In the genomic region with DNA sequence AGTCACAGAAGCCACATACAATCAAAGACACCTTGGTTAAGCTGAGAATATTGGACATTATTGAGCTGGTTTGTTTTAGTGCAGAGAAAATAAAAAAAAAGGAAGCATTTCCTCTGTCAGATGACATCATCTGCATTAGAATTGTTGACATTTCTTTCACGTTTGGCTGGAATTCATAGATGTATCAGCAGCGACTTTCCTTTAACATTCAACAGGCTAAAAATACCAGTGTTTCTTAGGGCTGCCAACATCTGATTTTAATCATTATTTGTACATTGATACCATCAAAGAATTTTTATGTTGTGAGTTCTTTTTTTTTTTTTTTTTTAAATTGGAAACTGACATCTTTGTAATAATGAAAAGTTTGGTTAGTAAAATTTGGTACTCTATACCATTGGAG, we compare ENCODE assay signal across 18 cellular contexts. TPM values are rescaled to one million over a fixed set of nuclear protein-coding genes. Genes with fewer than 3 reads are reported as not detected.
DNase-seq lines count a peak whose midpoint lies in the region; ATAC-seq and TF ChIP-seq lines count a peak whose summit lies in the region.
"Had no signal": no experiment of that assay in that cellular context is flagged by ENCODE, and none has a peak within 500 bp of the region (broad histone marks: within the 10 kb centered on the region; RNA-seq: fewer than 3 reads in every experiment).

No MANE protein-coding gene starts in this region.

- H3K4me2 ChIP-seq in SK-N-SH (peak overlapping the region; percentile 51; the same call in 1 of the 2 replicates), fibroblast of lung (ENCODE audit: extremely low read depth, insufficient read depth, low read length) (peak overlapping the region; percentile 11), Karpas-422 (ENCODE audit: low read depth, low read length, poor library complexity, severe bottlenecking) (no peak overlapping the region)

- ATAC-seq in GM21717 (IDR thresholded peaks at IDR 0.05; ENCODE audit: unreplicated experiment) (no peak), lower lobe of right lung (no peak)
- ATAC-seq: activated CD8-positive, alpha-beta T cell treated with anti-CD3 and anti-CD28 coated beads, Interleukin-2, amount 10 ng/mL, durations not matched to agents 7 days and 5 days; activated T-helper 17 cell treated with anti-CD3 and anti-CD28 coated beads, Interleukin-2, amount 50 U/mL, for 72 hours had no signal

- H3K4me3 ChIP-seq in SK-N-SH (ENCODE audit: low read depth in 2 of 2, low read length in 1 of 2): no peak overlapping the region
- no peak overlapping the region for H3K4me3 ChIP-seq in fibroblast of lung (replicated peaks in 1 of 4; ENCODE audit: control extremely low read depth in 1 of 4, insufficient read depth in 1 of 4, low read depth in 3 of 4, low read length in 4 of 4)
- no peak overlapping the region for H3K4me3 ChIP-seq in lower lobe of right lung
- no peak overlapping the region for H3K4me3 ChIP-seq in Karpas-422 (ENCODE audit: low read length)
- H3K4me3 ChIP-seq: prostate gland, thyroid gland had no signal

- POLR2A ChIA-PET in SK-N-SH (lab: Yijun Ruan, JAX): no interaction called here

- peak overlapping the region in 1 of 2 experiments; percentile 12; a peak in 1 of 4 replicates for H3K27ac ChIP-seq in SK-N-SH (ENCODE audit: low read depth in 2 of 2, low read length in 1 of 2)
- no peak overlapping the region for H3K27ac ChIP-seq in fibroblast of lung (ENCODE audit: insufficient read depth, low read length)
- H3K27ac ChIP-seq in lower lobe of right lung: no peak overlapping the region
- no peak overlapping the region for H3K27ac ChIP-seq in Karpas-422 (ENCODE audit: low read length)
- H3K27ac ChIP-seq: prostate gland, thyroid gland had no signal

- H3K36me3 ChIP-seq in SK-N-SH (replicated peaks in 1 of 2; ENCODE audit: control insufficient read depth in 1 of 2, insufficient read depth in 2 of 2, low read length in 1 of 2): no peaks in the 10 kb centered on the region
- no peaks in the 10 kb centered on the region for H3K36me3 ChIP-seq in fibroblast of lung (ENCODE audit: control insufficient read depth, insufficient read depth, low read length)
- no peaks in the 10 kb centered on the region for H3K36me3 ChIP-seq in lower lobe of right lung
- H3K36me3 ChIP-seq in Karpas-422 (ENCODE audit: insufficient read depth, low read length): no peaks in the 10 kb centered on the region
- H3K36me3 ChIP-seq: prostate gland, thyroid gland had no signal

- TF ChIP-seq EP300 in SK-N-SH (IDR thresholded peaks at IDR 0.05; ENCODE audit: borderline replicate concordance in 1 of 2, low read depth in 1 of 2, low read length in 1 of 2): peak in 1 of 2 experiments; percentile 23; a peak in 1 of 4 replicates

- intact Hi-C loops in lower lobe of right lung (cut with DNase I): no loop called here

- H4K20me1 ChIP-seq in SK-N-SH (ENCODE audit: insufficient read depth) (no peaks in the 10 kb centered on the region), fibroblast of lung (ENCODE audit: control insufficient read depth, extremely low read depth, insufficient read depth, low read length) (no peaks in the 10 kb centered on the region), Karpas-422 (ENCODE audit: insufficient read depth, low read depth, low read length) (no peaks in the 10 kb centered on the region)

- H3K9me2 ChIP-seq in SK-N-SH (no peaks in the 10 kb centered on the region), Karpas-422 (replicated peaks; ENCODE audit: insufficient read depth, low read length) (no peaks in the 10 kb centered on the region)

- no peak overlapping the region for H2AFZ ChIP-seq in SK-N-SH (ENCODE audit: low read depth)
- H2AFZ ChIP-seq in fibroblast of lung (ENCODE audit: low read length): no peak overlapping the region
- H2AFZ ChIP-seq in Karpas-422 (ENCODE audit: low read length): no peak overlapping the region

- DNase-seq in GM03348 (ENCODE audit: low spot score): peak; percentile 60
- DNase-seq in SK-N-SH: no peak
- peak; percentile 44 to 65 for DNase-seq in fibroblast of lung (ENCODE audit: low read depth in 2 of 2)
- DNase-seq in renal cortical epithelial cell (ENCODE audit: low read depth): peak; percentile 3
- no peak for DNase-seq in lower lobe of right lung
- DNase-seq in Karpas-422: no peak
- no peak for DNase-seq in cortex of kidney (lab: John Stamatoyannopoulos, UW)
- DNase-seq: activated CD8-positive, alpha-beta T cell treated with anti-CD3 and anti-CD28 coated beads, Interleukin-2, amount 10 ng/mL, durations not matched to agents 7 days and 5 days; anterior cingulate cortex; CD4-positive, CD25-positive, alpha-beta regulatory T cell; effector memory CD4-positive, alpha-beta T cell; kidney glomerular epithelial cell; NCI-H1092 treated with DMSO at 0.1 percent for 48 hours; NCI-H345; thyroid gland had no signal

- H3K79me2 ChIP-seq in SK-N-SH (ENCODE audit: insufficient read depth) (no peaks in the 10 kb centered on the region), fibroblast of lung (ENCODE audit: control insufficient read depth, insufficient read depth, low read length) (no peaks in the 10 kb centered on the region), Karpas-422 (ENCODE audit: low read length) (no peaks in the 10 kb centered on the region)

- TF ChIP-seq CTCF in SK-N-SH (IDR thresholded peaks at IDR 0.05): no peak
- TF ChIP-seq CTCF in fibroblast of lung (conservative IDR thresholded peaks at IDR 0.05 in 1 of 2, IDR thresholded peaks at IDR 0.05 in 1 of 2; ENCODE audit: low read depth in 1 of 2, low read length in 2 of 2): no peak
- TF ChIP-seq CTCF in lower lobe of right lung (IDR thresholded peaks at IDR 0.05): no peak

- CTCF ChIA-PET in SK-N-SH (lab: Yijun Ruan, JAX): no interaction called here

- WGBS in SK-N-SH (ENCODE audit: low lambda C conversion rate): 0% methylated on average over 2 of the region's 2 CpGs

- H3K9me3 ChIP-seq in SK-N-SH: no peaks in the 10 kb centered on the region
- no peaks in the 10 kb centered on the region for H3K9me3 ChIP-seq in fibroblast of lung (ENCODE audit: control insufficient read depth, insufficient read depth, low read depth, low read length)
- H3K9me3 ChIP-seq in lower lobe of right lung: no peaks in the 10 kb centered on the region
- no peaks in the 10 kb centered on the region for H3K9me3 ChIP-seq in Karpas-422 (ENCODE audit: low read length)
- H3K9me3 ChIP-seq: prostate gland, thyroid gland had no signal

- H3K4me1 ChIP-seq in SK-N-SH (ENCODE audit: control insufficient read depth in 1 of 2, insufficient read depth in 2 of 2, low read depth in 1 of 2, low read length in 1 of 2) (peaks cover 0 to 7% of the 10 kb centered on the region in 2 experiments; a peak in 2 of 4 replicates), fibroblast of lung (ENCODE audit: control insufficient read depth, extremely low read depth, insufficient read depth, low read length) (peaks cover 2% of the 10 kb centered on the region), lower lobe of right lung (no peaks in the 10 kb centered on the region), Karpas-422 (ENCODE audit: low read length) (no peaks in the 10 kb centered on the region)
- H3K4me1 ChIP-seq: prostate gland, thyroid gland had no signal

- no peak overlapping the region for H3K9ac ChIP-seq in SK-N-SH
- no peak overlapping the region for H3K9ac ChIP-seq in fibroblast of lung (ENCODE audit: insufficient read depth, low read length)
- H3K9ac ChIP-seq in Karpas-422 (ENCODE audit: low read length): no peak overlapping the region

- no peak for TF ChIP-seq RAD21 in SK-N-SH (IDR thresholded peaks at IDR 0.05; ENCODE audit: low read length)

- H3K27me3 ChIP-seq in SK-N-SH (ENCODE audit: insufficient read depth): no peaks in the 10 kb centered on the region
- no peaks in the 10 kb centered on the region for H3K27me3 ChIP-seq in fibroblast of lung (ENCODE audit: control insufficient read depth, insufficient read depth, low read length)
- no peaks in the 10 kb centered on the region for H3K27me3 ChIP-seq in lower lobe of right lung (ENCODE audit: low read depth)
- no peaks in the 10 kb centered on the region for H3K27me3 ChIP-seq in Karpas-422 (ENCODE audit: low read length)
- H3K27me3 ChIP-seq: thyroid gland had no signal

- H3F3A ChIP-seq in SK-N-SH (replicated peaks; ENCODE audit: insufficient read depth): peaks cover 10% of the 10 kb centered on the region

TF ChIP-seq in SK-N-SH, 30 proteins besides CTCF, POLR2A, EP300 and RAD21 (continues in another document):
- TF ChIP-seq MEF2A (IDR thresholded peaks at IDR 0.05; ENCODE audit: borderline replicate concordance, low read depth) (peak; percentile 81), TEAD4 (IDR thresholded peaks at IDR 0.05; ENCODE audit: borderline replicate concordance, insufficient read depth) (peak; percentile 56; the same call in 1 of the 2 replicates), IRF3 (IDR thresholded peaks at IDR 0.05; ENCODE audit: low read depth, low read length) (no peak), NFIC (IDR thresholded peaks at IDR 0.05; ENCODE audit: borderline replicate concordance) (peak; percentile 57; the same call in 1 of the 2 replicates)
- TF ChIP-seq, protein P1, sequence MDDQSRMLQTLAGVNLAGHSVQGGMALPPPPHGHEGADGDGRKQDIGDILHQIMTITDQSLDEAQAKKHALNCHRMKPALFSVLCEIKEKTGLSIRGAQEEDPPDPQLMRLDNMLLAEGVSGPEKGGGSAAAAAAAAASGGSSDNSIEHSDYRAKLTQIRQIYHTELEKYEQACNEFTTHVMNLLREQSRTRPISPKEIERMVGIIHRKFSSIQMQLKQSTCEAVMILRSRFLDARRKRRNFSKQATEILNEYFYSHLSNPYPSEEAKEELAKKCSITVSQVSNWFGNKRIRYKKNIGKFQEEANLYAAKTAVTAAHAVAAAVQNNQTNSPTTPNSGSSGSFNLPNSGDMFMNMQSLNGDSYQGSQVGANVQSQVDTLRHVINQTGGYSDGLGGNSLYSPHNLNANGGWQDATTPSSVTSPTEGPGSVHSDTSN (IDR thresholded peaks at IDR 0.05): peak; percentile 73

RNA-seq across cellular contexts. Expression of gene GTF2A1L, which starts 33.5 kb away (rescaled TPM):
- polyA plus RNA-seq in SK-N-SH (2012; rRNA removed): 0.36 and 0.44 TPM in 2 replicates
- polyA plus RNA-seq in SK-N-SH (2012; cell fraction: cytosol; rRNA removed): 0.56 and 0.59 TPM in 2 replicates
- 0.97 and 2.0 TPM in 2 replicates for polyA plus RNA-seq in SK-N-SH (2012; cell fraction: nucleus; rRNA removed)
- 3.3 and 3.5 TPM in 2 replicates for total RNA-seq in fibroblast of lung
- 0.26 TPM in 1 of 2 replicates, not detected in the other for polyA plus RNA-seq in fibroblast of lung
- 0.24 TPM in 1 of 2 replicates, not detected in the other for polyA plus RNA-seq in fibroblast of lung (2012)
- not detected in 2 replicates for polyA minus RNA-seq in fibroblast of lung (ENCODE audit: low replicate concordance)
- 0.50 TPM in 1 of 2 replicates, not detected in the other for total RNA-seq in renal cortical epithelial cell
- not detected for total RNA-seq in lower lobe of right lung
- total RNA-seq in Karpas-422 (2014; rRNA removed; shearing (Covaris generic); ENCODE audit: low replicate concordance): not detected in 2 replicates
- total RNA-seq: activated CD8-positive, alpha-beta T cell treated with anti-CD3 and anti-CD28 coated beads, Interleukin-2, amount 10 ng/mL, durations not matched to agents 7 days and 5 days; activated T-helper 17 cell treated with anti-CD3 and anti-CD28 coated beads, Interleukin-2, amount 50 U/mL, for 72 hours; CD4-positive, CD25-positive, alpha-beta regulatory T cell had no signal
- polyA plus RNA-seq: CD4-positive, CD25-positive, alpha-beta regulatory T cell had no signal

Comparison
In these comparisons a context has a peak if more than half of its experiments do, and no peak if none do; other contexts are left out.
1. DNase-seq: peak in GM03348 (single experiment), fibroblast of lung (2 of 2) and renal cortical epithelial cell (single experiment); none in SK-N-SH (single experiment), lower lobe of right lung (single experiment), Karpas-422 (single experiment) and cortex of kidney (single experiment).